ENCODE assay signal across 8 cellular contexts in genomic region chr4:88697113-88697512, GRCh38. TPM values are rescaled to one million over a fixed set of nuclear protein-coding genes. Genes with fewer than 3 reads are reported as not detected.
DNase-seq lines count a peak whose midpoint lies in the region; ATAC-seq and TF ChIP-seq lines count a peak whose summit lies in the region.

No MANE protein-coding gene starts in this region.

- peak overlapping the region; percentile 30 for H2AFZ ChIP-seq in HCT116 (ENCODE audit: low read depth, low read length, poor library complexity, severe bottlenecking)

- H3K9ac ChIP-seq in HCT116 (ENCODE audit: low read length): peak overlapping the region; percentile 32

- no peaks in the 10 kb centered on the region for H3K9me2 ChIP-seq in HCT116 (ENCODE audit: insufficient read depth)

- no peaks in the 10 kb centered on the region for H3K79me2 ChIP-seq in HCT116 (ENCODE audit: insufficient read depth, low read length)

- RAD21 ChIA-PET in HCT116 (lab: Charles Lee; ENCODE audit: low non-redundant PET in 1 of 2, low total read pairs in 2 of 2, uncharacterized antibody in 2 of 2, unreplicated experiment in 2 of 2): no interaction called here

- peak overlapping the region; percentile 78 for H3K27ac Mint-ChIP-seq in activated B cell treated with CpG ODN at 0.5 μM for 24 hours
- H3K27ac Mint-ChIP-seq in naive thymus-derived CD8-positive, alpha-beta T cell: peak overlapping the region; percentile 59 to 97 (median 94)

- H3K4me3 Mint-ChIP-seq in activated B cell treated with CpG ODN at 0.5 μM for 24 hours: peak overlapping the region; percentile 89
- peak overlapping the region; percentile 81 to 94 (median 89) for H3K4me3 Mint-ChIP-seq in naive thymus-derived CD8-positive, alpha-beta T cell

- no peaks in the 10 kb centered on the region for H4K20me1 ChIP-seq in HCT116 (ENCODE audit: insufficient read depth)

- peaks cover 0 to 5% of the 10 kb centered on the region in 2 experiments; a peak in 1 of 4 replicates for H3K4me1 ChIP-seq in HCT116 (ENCODE audit: control insufficient read depth in 1 of 2, insufficient read depth in 2 of 2, low read length in 2 of 2)

- H3K9me3 ChIP-seq in HCT116 (ENCODE audit: control insufficient read depth in 1 of 2, insufficient read depth in 1 of 2, low read depth in 1 of 2, low read length in 2 of 2): no peaks in the 10 kb centered on the region

- CTCF ChIA-PET in HCT116 (lab: Charles Lee) (interaction anchor here (1.7 kb wide), 1 partner anchor 158 kb away, joined by 5 read pairs; no protein-coding TSS in a partner anchor), activated B cell treated with CpG ODN at 0.5 μM for 24 hours (lab: Charles Lee) (no interaction called here)

- no peak for TF ChIP-seq POLR2A in HCT116 (IDR thresholded peaks at IDR 0.05; ENCODE audit: borderline replicate concordance, extremely low read depth, insufficient read depth, insufficient read length)

- H3K36me3 Mint-ChIP-seq in activated B cell treated with CpG ODN at 0.5 μM for 24 hours (ENCODE audit: low read depth): peaks cover 39% of the 10 kb centered on the region
- peaks cover 0 to 54% (median 10%) of the 10 kb centered on the region in 3 donors for H3K36me3 Mint-ChIP-seq in naive thymus-derived CD8-positive, alpha-beta T cell

- peak overlapping the region; percentile 59 to 64 for H3K4me3 ChIP-seq in HCT116 (replicated peaks in 1 of 2; ENCODE audit: low read depth in 1 of 2, low read length in 2 of 2)
- H3K4me3 ChIP-seq in epithelial cell of proximal tubule (ENCODE audit: low read depth, low read length): peak overlapping the region; percentile 67

- H3K4me2 ChIP-seq in HCT116 (ENCODE audit: low read length): peak overlapping the region; percentile 85

- no peaks in the 10 kb centered on the region for H3K9me3 Mint-ChIP-seq in activated B cell treated with CpG ODN at 0.5 μM for 24 hours
- peaks cover 0 to 9% (median 0%) of the 10 kb centered on the region in 9 donors for H3K9me3 Mint-ChIP-seq in naive thymus-derived CD8-positive, alpha-beta T cell

- TF ChIP-seq RAD21 in HCT116 (IDR thresholded peaks at IDR 0.05; ENCODE audit: low read depth): no peak

- H3K27me3 ChIP-seq in HCT116 (ENCODE audit: insufficient read depth, low read length): no peaks in the 10 kb centered on the region

- no peak for DNase-seq in HCT116 (ENCODE audit: low read depth, low spot score)
- no peak for DNase-seq in activated B cell treated with CpG ODN at 0.5 μM for 24 hours
- DNase-seq in epithelial cell of proximal tubule (ENCODE audit: low read depth): no peak
- DNase-seq in naive thymus-derived CD8-positive, alpha-beta T cell: peak in 7 of 10 donors; percentile 13 to 65 (median 24)
- no peak for DNase-seq in ecto neural progenitor cell (ENCODE audit: low spot score)
- no peak for DNase-seq in DMS79 (lab: John Stamatoyannopoulos, UW)

- ATAC-seq in HCT116 (peak; percentile 19; the same call in 1 of the 2 replicates), activated B cell treated with CpG ODN at 0.5 μM for 24 hours (ENCODE audit: low read depth) (no peak), GM18873 (IDR thresholded peaks at IDR 0.05; ENCODE audit: low FRiP score, unreplicated experiment) (no peak), GM18861 (IDR thresholded peaks at IDR 0.05; ENCODE audit: unreplicated experiment) (no peak)
- peak; percentile 15 to 17 for ATAC-seq in naive thymus-derived CD8-positive, alpha-beta T cell

- no peaks in the 10 kb centered on the region for H3K27me3 Mint-ChIP-seq in activated B cell treated with CpG ODN at 0.5 μM for 24 hours
- H3K27me3 Mint-ChIP-seq in naive thymus-derived CD8-positive, alpha-beta T cell: no peaks in the 10 kb centered on the region

- no peaks in the 10 kb centered on the region for H3K36me3 ChIP-seq in HCT116 (ENCODE audit: control insufficient read depth in 1 of 2, insufficient read depth in 2 of 2, low read length in 2 of 2)

- POLR2A ChIA-PET in HCT116 (lab: Charles Lee) (no interaction called here), activated B cell treated with CpG ODN at 0.5 μM for 24 hours (lab: Charles Lee) (interaction anchor here (1.6 kb wide), 1 partner anchor 105 kb away, joined by 6 read pairs; the partner anchor contains the start of gene HERC3)
- POLR2A ChIA-PET in naive thymus-derived CD8-positive, alpha-beta T cell (lab: Charles Lee): no interaction called here

- peaks cover 9% of the 10 kb centered on the region for H3K4me1 Mint-ChIP-seq in activated B cell treated with CpG ODN at 0.5 μM for 24 hours
- H3K4me1 Mint-ChIP-seq in naive thymus-derived CD8-positive, alpha-beta T cell: peaks cover 10 to 27% (median 16%) of the 10 kb centered on the region in 4 donors

- TF ChIP-seq CTCF in HCT116 (IDR thresholded peaks at IDR 0.05 in 2 of 3, conservative IDR thresholded peaks at IDR 0.05 in 1 of 3; ENCODE audit: borderline replicate concordance in 1 of 3, insufficient read depth in 1 of 3, low read depth in 2 of 3, low read length in 2 of 3): no peak
- no peak for TF ChIP-seq CTCF in activated B cell treated with CpG ODN at 0.5 μM for 24 hours (IDR thresholded peaks at IDR 0.05)
- no peak for TF ChIP-seq CTCF in epithelial cell of proximal tubule (conservative IDR thresholded peaks at IDR 0.05; ENCODE audit: low read depth, low read length)

- BruUV-seq in HCT116 (replicated peaks; lab: Mats Ljungman, UMichigan): TSS peak; percentile 81

- intact Hi-C loops in HCT116 (cut with micrococcal nuclease) (no loop called here), activated B cell treated with CpG ODN at 0.5 μM for 24 hours (cut with micrococcal nuclease) (loop anchor here (1.0 to 10.0 kb wide), 2 partner anchors 105 to 418 kb away; partner anchors contain the start of genes HERC3 and TIGD2)

- no peak overlapping the region for H3K27ac ChIP-seq in HCT116 (ENCODE audit: low read depth, low read length)

TF ChIP-seq in HCT116, 20 proteins besides CTCF, POLR2A, EP300 and RAD21:
- no peak for TF ChIP-seq SRF (IDR thresholded peaks at IDR 0.05; ENCODE audit: low read depth)
- no peak for TF ChIP-seq CEBPB (IDR thresholded peaks at IDR 0.05; ENCODE audit: low read depth)
- TF ChIP-seq TCF7L2 (IDR thresholded peaks at IDR 0.05; ENCODE audit: borderline replicate concordance, extremely low read depth, insufficient read depth, insufficient read length): no peak
- TF ChIP-seq REST (IDR thresholded peaks at IDR 0.05; ENCODE audit: low read depth): no peak
- TF ChIP-seq EGR1 (IDR thresholded peaks at IDR 0.05; ENCODE audit: low read depth): no peak
- no peak for TF ChIP-seq ELF1 (IDR thresholded peaks at IDR 0.05; ENCODE audit: borderline replicate concordance, low read depth)
- TF ChIP-seq ZNF274 (IDR thresholded peaks at IDR 0.05; ENCODE audit: low read depth, low read length): no peak
- no peak for TF ChIP-seq ATF3 (IDR thresholded peaks at IDR 0.05)
- no peak for TF ChIP-seq POLR2AphosphoS5 (IDR thresholded peaks at IDR 0.05; ENCODE audit: low read depth, low read length)
- no peak for TF ChIP-seq ZBTB33 (IDR thresholded peaks at IDR 0.05; ENCODE audit: extremely low read depth, insufficient replicate concordance, low read length)

RNA-seq across cellular contexts. Expression of gene NAP1L5, which starts 0.5 kb away (rescaled TPM):
- total RNA-seq in HCT116 (2021; ENCODE audit: unreplicated experiment): 1.8 TPM
- 0.69 and 1.0 TPM in 2 replicates for polyA plus RNA-seq in HCT116 (2012)
- total RNA-seq in activated B cell treated with CpG ODN at 0.5 μM for 24 hours: 1.8 and 2.6 TPM in 2 replicates
- total RNA-seq in epithelial cell of proximal tubule: 1.4 and 3.5 TPM in 2 replicates
- 1 to 10 TPM; 1.4 to 2.0 TPM for total RNA-seq in naive thymus-derived CD8-positive, alpha-beta T cell
- 1 to 10 TPM; 2.2 to 4.3 (median 2.5) TPM for polyA plus RNA-seq in naive thymus-derived CD8-positive, alpha-beta T cell

Comparison
In these comparisons a context has a peak if more than half of its experiments do, and no peak if none do; other contexts are left out.
1. ATAC-seq: peak in HCT116 (single experiment) and naive thymus-derived CD8-positive, alpha-beta T cell (2 of 2); none in activated B cell treated with CpG ODN at 0.5 μM for 24 hours (single experiment), GM18873 (single experiment) and GM18861 (single experiment).
2. DNase-seq: peak in naive thymus-derived CD8-positive, alpha-beta T cell (7 of 10); none in HCT116 (single experiment), activated B cell treated with CpG ODN at 0.5 μM for 24 hours (single experiment), epithelial cell of proximal tubule (single experiment), ecto neural progenitor cell (single experiment) and DMS79 (single experiment).